Comparison of ENCODE assay signal across 8 cellular contexts in genomic region chr7:87876759-87877234, GRCh38. TPM values are rescaled to one million over a fixed set of nuclear protein-coding genes. Genes with fewer than 3 reads are reported as not detected.
DNase-seq lines count a peak whose midpoint lies in the region; ATAC-seq lines count a peak whose summit lies in the region.

No MANE protein-coding gene starts in this region.

- peaks cover 48% of the 10 kb centered on the region for H3K4me1 Mint-ChIP-seq in activated CD4-positive, alpha-beta T cell treated with anti-CD3 and anti-CD28 coated beads for 36 hours
- peaks cover 41% of the 10 kb centered on the region for H3K4me1 Mint-ChIP-seq in dendritic cell treated with granulocyte-macrophage colony-stimulating factor and Interleukin-4, amounts not matched to agents 40 ng/mL and 50 ng/mL, for 4 days (ENCODE audit: low read depth)

- POLR2A ChIA-PET in activated CD4-positive, alpha-beta T cell treated with anti-CD3 and anti-CD28 coated beads for 36 hours (lab: Charles Lee): interaction anchor here (0.6 kb wide), 1 partner anchor 524 kb away, joined by 4 read pairs; no protein-coding TSS in a partner anchor

- H3K9me3 ChIP-seq in BLaER1 treated with 17β-estradiol and CSF1 and Interleukin-3, amounts not matched to agents 10 nM and 100 nM (replicated peaks in 1 of 11): peaks cover 5 to 19% (median 16%) of the 10 kb centered on the region in 11 experiments; a peak in 20 of 22 replicates

- H3K4me3 ChIP-seq in BLaER1 treated with 17β-estradiol and CSF1 and Interleukin-3, amounts not matched to agents 10 nM and 100 nM: peak overlapping the region; percentile 77 to 99 (median 96)

- peaks cover 10% of the 10 kb centered on the region for H3K9me3 Mint-ChIP-seq in activated CD4-positive, alpha-beta T cell treated with anti-CD3 and anti-CD28 coated beads for 36 hours (ENCODE audit: low read depth)
- no peaks in the 10 kb centered on the region for H3K9me3 Mint-ChIP-seq in dendritic cell treated with granulocyte-macrophage colony-stimulating factor and Interleukin-4, amounts not matched to agents 40 ng/mL and 50 ng/mL, for 4 days

- intact Hi-C loops in activated CD4-positive, alpha-beta T cell treated with anti-CD3 and anti-CD28 coated beads for 36 hours (cut with DNase I, micrococcal nuclease): loop anchor here (1.0 to 10.0 kb wide), 11 partner anchors 58 to 722 kb away; partner anchors contain the start of genes ADAM22 (in 2 of the 2), CROT (in 2 of the 2), DMTF1 (in 2 of the 2) and RUNDC3B (in 2 of the 2)
- intact Hi-C loops in dendritic cell treated with granulocyte-macrophage colony-stimulating factor and Interleukin-4, amounts not matched to agents 40 ng/mL and 50 ng/mL, for 4 days (cut with micrococcal nuclease): loop anchor here (2.0 to 5.0 kb wide), 3 partner anchors 341 to 724 kb away; partner anchors contain the start of genes CROT and DMTF1

- peak overlapping the region; percentile 80 to 97 (median 95) for H3K27ac ChIP-seq in BLaER1 treated with 17β-estradiol and CSF1 and Interleukin-3, amounts not matched to agents 10 nM and 100 nM

- peak overlapping the region; percentile 88 to 98 (median 95) for H3K9ac ChIP-seq in BLaER1 treated with 17β-estradiol and CSF1 and Interleukin-3, amounts not matched to agents 10 nM and 100 nM

- no peaks in the 10 kb centered on the region for H3K27me3 ChIP-seq in BLaER1 treated with 17β-estradiol and CSF1 and Interleukin-3, amounts not matched to agents 10 nM and 100 nM

- CTCF ChIA-PET in activated CD4-positive, alpha-beta T cell treated with anti-CD3 and anti-CD28 coated beads for 36 hours (lab: Charles Lee): interaction anchor here (1.3 to 2.6 kb wide), 2 partner anchors 9 to 10 kb away, joined by 3 to 6 read pairs; no protein-coding TSS in a partner anchor

- H3K36me3 ChIP-seq in BLaER1 treated with 17β-estradiol and CSF1 and Interleukin-3, amounts not matched to agents 10 nM and 100 nM: peaks cover 0 to 55% (median 45%) of the 10 kb centered on the region in 11 experiments; a peak in 20 of 22 replicates

- peaks cover 0 to 38% (median 21%) of the 10 kb centered on the region in 11 experiments; a peak in 18 of 22 replicates for H4K20me1 ChIP-seq in BLaER1 treated with 17β-estradiol and CSF1 and Interleukin-3, amounts not matched to agents 10 nM and 100 nM

- peak; percentile 15 for ATAC-seq in GM21723 (IDR thresholded peaks at IDR 0.05; ENCODE audit: unreplicated experiment)
- ATAC-seq in activated CD4-positive, alpha-beta T cell treated with anti-CD3 and anti-CD28 coated beads for 36 hours: peak; percentile 37
- ATAC-seq in left lobe of liver: peak; percentile 54

- peak overlapping the region; percentile 74 to 92 (median 85) for H3K4me2 ChIP-seq in BLaER1 treated with 17β-estradiol and CSF1 and Interleukin-3, amounts not matched to agents 10 nM and 100 nM

- peak; percentile 66 for DNase-seq in NCI-H2107 treated with DMSO at 0.1 percent for 48 hours (lab: John Stamatoyannopoulos, UW; ENCODE audit: unreplicated experiment)
- DNase-seq in activated CD4-positive, alpha-beta T cell treated with anti-CD3 and anti-CD28 coated beads for 36 hours: peak; percentile 74
- DNase-seq in left lobe of liver (ENCODE audit: low spot score): peak; percentile 66
- peak; percentile 49 for DNase-seq in stimulated activated CD4-positive, alpha-beta T cell treated with anti-CD3 and anti-CD28 coated beads, Interleukin-1b, Interleukin-23, amount 100 ng/mL, for 48 hours
- no peak for DNase-seq in OCI-M2 (lab: John Stamatoyannopoulos, UW; ENCODE audit: unreplicated experiment)

- H3K4me1 ChIP-seq in BLaER1 treated with 17β-estradiol and CSF1 and Interleukin-3, amounts not matched to agents 10 nM and 100 nM: peaks cover 32 to 52% (median 38%) of the 10 kb centered on the region in 10 experiments

- H3K27me3 Mint-ChIP-seq in activated CD4-positive, alpha-beta T cell treated with anti-CD3 and anti-CD28 coated beads for 36 hours: no peaks in the 10 kb centered on the region
- H3K27me3 Mint-ChIP-seq in dendritic cell treated with granulocyte-macrophage colony-stimulating factor and Interleukin-4, amounts not matched to agents 40 ng/mL and 50 ng/mL, for 4 days: no peaks in the 10 kb centered on the region

- peaks cover 50% of the 10 kb centered on the region for H3K36me3 Mint-ChIP-seq in activated CD4-positive, alpha-beta T cell treated with anti-CD3 and anti-CD28 coated beads for 36 hours (ENCODE audit: low read depth)
- H3K36me3 Mint-ChIP-seq in dendritic cell treated with granulocyte-macrophage colony-stimulating factor and Interleukin-4, amounts not matched to agents 40 ng/mL and 50 ng/mL, for 4 days (ENCODE audit: low read depth): peaks cover 39% of the 10 kb centered on the region

- peak overlapping the region; percentile 93 for H3K27ac Mint-ChIP-seq in activated CD4-positive, alpha-beta T cell treated with anti-CD3 and anti-CD28 coated beads for 36 hours
- peak overlapping the region; percentile 100 for H3K27ac Mint-ChIP-seq in dendritic cell treated with granulocyte-macrophage colony-stimulating factor and Interleukin-4, amounts not matched to agents 40 ng/mL and 50 ng/mL, for 4 days

- peak overlapping the region; percentile 82 for H3K4me3 Mint-ChIP-seq in activated CD4-positive, alpha-beta T cell treated with anti-CD3 and anti-CD28 coated beads for 36 hours
- peak overlapping the region; percentile 96 for H3K4me3 Mint-ChIP-seq in dendritic cell treated with granulocyte-macrophage colony-stimulating factor and Interleukin-4, amounts not matched to agents 40 ng/mL and 50 ng/mL, for 4 days

RNA-seq across cellular contexts. Expression of gene DBF4, which starts 0.5 kb away (rescaled TPM):
- total RNA-seq in activated CD4-positive, alpha-beta T cell treated with anti-CD3 and anti-CD28 coated beads for 36 hours: 10 to 100 TPM; 68.6 to 86.4 TPM
- 2.4 TPM for total RNA-seq in left lobe of liver

RNA-seq across cellular contexts. Expression of gene SLC25A40, which starts 0.6 kb away (rescaled TPM):
- 10 to 100 TPM; 38.0 to 41.9 TPM for total RNA-seq in activated CD4-positive, alpha-beta T cell treated with anti-CD3 and anti-CD28 coated beads for 36 hours
- 8.0 TPM for total RNA-seq in left lobe of liver

RNA-seq across cellular contexts. Expression of gene ADAM22, which starts 57.3 kb away (rescaled TPM):
- total RNA-seq in activated CD4-positive, alpha-beta T cell treated with anti-CD3 and anti-CD28 coated beads for 36 hours: 1 to 10 TPM; 1.1 to 1.8 TPM
- 0.53 TPM for total RNA-seq in left lobe of liver

Comparison
In these comparisons a context has a peak if more than half of its experiments do, and no peak if none do; other contexts are left out.
1. RNA of gene DBF4, which starts 0.5 kb away (total RNA-seq): 68.6 to 86.4 TPM in activated CD4-positive, alpha-beta T cell treated with anti-CD3 and anti-CD28 coated beads for 36 hours; 2.4 TPM in left lobe of liver (single experiment); every median in the first group is over 10 times any median in the second.
2. Peak in every context shown above with its lines, with median percentiles within 50 percentile points of each other: ATAC-seq.